Comparison of ENCODE assay signal across 28 cellular contexts in genomic region chr14:92885279-92886061, GRCh38. TPM values are rescaled to one million over a fixed set of nuclear protein-coding genes. Genes with fewer than 3 reads are reported as not detected.
"Had no signal": no experiment of that assay in that cellular context is flagged by ENCODE, and none has a peak within 500 bp of the region (broad histone marks: within the 10 kb centered on the region; RNA-seq: fewer than 3 reads in every experiment).

No MANE protein-coding gene starts in this region.

- DNase-seq: activated CD4-positive, alpha-beta T cell treated with anti-CD3 and anti-CD28 coated beads for 36 hours; activated CD4-positive, alpha-beta T cell treated with anti-CD3 and anti-CD28 coated beads, Interleukin-2, amount 10 ng/mL, durations not matched to agents 7 days and 5 days; activated CD4-positive, alpha-beta T cell treated with anti-CD3 and anti-CD28 coated beads, Interleukin-2, amount 50 U/mL, for 48 hours; activated CD8-positive, alpha-beta T cell treated with anti-CD3 and anti-CD28 coated beads, Interleukin-2, amount 10 ng/mL, durations not matched to agents 7 days and 5 days; activated gamma-delta T cell; activated naive CD4-positive, alpha-beta T cell treated with Interleukin-2 at 50 U/mL for 16 hours; activated T-cell treated with anti-CD3 and anti-CD28 coated beads, Interleukin-2, amount 50 U/mL, for 24 hours; anterior cingulate cortex; caudate nucleus; cerebellar nuclear complex; Karpas-422; KBM-7; NCI-H2171; NCI-H510A; NCI-H526; PC-3; Peyer's patch; RPMI8226; SHP77 treated with DMSO at 0.1 percent for 48 hours; SW 1271; T-helper 1 cell; T-helper 2 cell; T-helper 9 cell had no signal

- H3K4me3 Mint-ChIP-seq: activated CD4-positive, alpha-beta T cell treated with anti-CD3 and anti-CD28 coated beads for 36 hours; activated CD4-positive, alpha-beta T cell treated with anti-CD3 and anti-CD28 coated beads, Interleukin-2, amount 10 ng/mL, durations not matched to agents 7 days and 5 days; activated CD8-positive, alpha-beta T cell treated with anti-CD3 and anti-CD28 coated beads, Interleukin-2, amount 10 ng/mL, durations not matched to agents 7 days and 5 days; activated naive CD4-positive, alpha-beta T cell treated with anti-CD3 and anti-CD28 coated beads, Interleukin-2, amount 50 U/mL, for 24 hours; activated T-cell treated with anti-CD3 and anti-CD28 coated beads, Interleukin-2, amount 50 U/mL, for 24 hours had no signal

- H3K36me3 Mint-ChIP-seq: activated naive CD4-positive, alpha-beta T cell treated with anti-CD3 and anti-CD28 coated beads, Interleukin-2, amount 50 U/mL, for 24 hours; brain had no signal

- ATAC-seq: activated CD4-positive, alpha-beta T cell treated with anti-CD3 and anti-CD28 coated beads for 36 hours; activated CD8-positive, alpha-beta T cell treated with anti-CD3 and anti-CD28 coated beads, Interleukin-2, amount 10 ng/mL, durations not matched to agents 7 days and 5 days; PC-3 had no signal

- H3K36me3 ChIP-seq: Peyer's patch, SJSA1 had no signal

- H3K9me3 ChIP-seq: Peyer's patch, SJSA1 had no signal

- H3K9me3 Mint-ChIP-seq: activated naive CD4-positive, alpha-beta T cell treated with anti-CD3 and anti-CD28 coated beads, Interleukin-2, amount 50 U/mL, for 24 hours; activated T-cell treated with anti-CD3 and anti-CD28 coated beads, Interleukin-2, amount 50 U/mL, for 24 hours had no signal

- H3K4me1 Mint-ChIP-seq: activated CD4-positive, alpha-beta T cell treated with anti-CD3 and anti-CD28 coated beads for 36 hours; activated CD4-positive, alpha-beta T cell treated with anti-CD3 and anti-CD28 coated beads, Interleukin-2, amount 10 ng/mL, durations not matched to agents 7 days and 5 days; activated naive CD4-positive, alpha-beta T cell treated with anti-CD3 and anti-CD28 coated beads, Interleukin-2, amount 50 U/mL, for 24 hours had no signal

- H3K4me1 ChIP-seq: Peyer's patch, SJSA1 had no signal

- H3K27me3 ChIP-seq: Peyer's patch, SJSA1 had no signal

- H3K4me3 ChIP-seq: Peyer's patch, SJSA1 had no signal

- H3K27ac Mint-ChIP-seq: activated CD4-positive, alpha-beta T cell treated with anti-CD3 and anti-CD28 coated beads for 36 hours; activated CD4-positive, alpha-beta T cell treated with anti-CD3 and anti-CD28 coated beads, Interleukin-2, amount 10 ng/mL, durations not matched to agents 7 days and 5 days; activated CD8-positive, alpha-beta T cell treated with anti-CD3 and anti-CD28 coated beads, Interleukin-2, amount 10 ng/mL, durations not matched to agents 7 days and 5 days; activated naive CD4-positive, alpha-beta T cell treated with anti-CD3 and anti-CD28 coated beads, Interleukin-2, amount 50 U/mL, for 24 hours; activated T-cell treated with anti-CD3 and anti-CD28 coated beads, Interleukin-2, amount 50 U/mL, for 24 hours; activated T-helper 2 cell treated with anti-CD3 and anti-CD28 coated beads, Interferon-gamma antibody, Interleukin-2, Interleukin-4, amounts not matched to agents 10 μg/mL and 5 μg/mL and 100 μg/mL, durations not matched to agents 14 hours and 24 hours and 36 hours had no signal

- H3K27ac ChIP-seq: Peyer's patch, SJSA1 had no signal

RNA-seq across cellular contexts. Expression of gene CHGA, which starts 37.5 kb away (rescaled TPM):
- total RNA-seq: activated CD4-positive, alpha-beta T cell treated with anti-CD3 and anti-CD28 coated beads for 36 hours; activated CD4-positive, alpha-beta T cell treated with anti-CD3 and anti-CD28 coated beads, Interleukin-2, amount 10 ng/mL, durations not matched to agents 7 days and 5 days; activated CD8-positive, alpha-beta T cell treated with anti-CD3 and anti-CD28 coated beads, Interleukin-2, amount 10 ng/mL, durations not matched to agents 7 days and 5 days; activated T-helper 2 cell treated with anti-CD3 and anti-CD28 coated beads, Interferon-gamma antibody, Interleukin-2, Interleukin-4, amounts not matched to agents 10 μg/mL and 5 μg/mL and 100 μg/mL, durations not matched to agents 14 hours and 24 hours and 36 hours; bronchial epithelial cell; PC-3; SJSA1 had no signal
